8 cellular contexts compared by ENCODE assay signal in the genomic region with DNA sequence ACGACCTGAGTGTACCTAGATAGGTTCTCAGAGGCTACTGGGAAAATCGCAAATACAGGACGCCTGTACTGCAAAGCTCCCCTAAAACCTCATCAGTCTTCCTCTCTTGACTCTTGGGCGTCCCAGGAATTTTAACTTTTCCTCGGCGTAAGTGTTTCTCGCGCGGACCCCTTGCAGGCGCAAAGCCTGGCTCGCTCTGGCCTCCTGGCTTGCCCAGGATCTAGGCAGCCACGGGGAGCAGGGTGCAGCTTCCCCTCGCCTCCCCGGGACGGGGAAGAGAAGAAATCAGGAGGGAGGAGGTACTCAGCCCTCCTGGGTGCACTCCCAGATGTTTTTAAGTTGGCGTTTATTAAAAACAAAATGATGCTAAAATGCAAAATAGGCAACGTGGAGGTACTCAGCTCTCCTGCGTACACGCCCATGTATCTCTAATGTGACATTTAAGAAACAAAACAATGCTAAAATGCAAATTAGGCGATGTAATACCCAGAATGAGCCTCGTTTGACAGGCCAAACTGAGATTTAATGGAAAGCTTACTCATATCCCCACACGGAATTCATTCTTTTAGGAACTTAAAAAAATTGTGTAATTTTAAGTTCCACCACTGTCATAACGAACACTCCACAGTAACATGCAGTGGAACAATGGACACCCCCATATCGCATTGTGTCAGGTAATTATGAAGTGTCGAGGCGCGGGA. TPM values are rescaled to one million over a fixed set of nuclear protein-coding genes. Genes with fewer than 3 reads are reported as not detected.
A peak's percentile ranks its signal among the peaks of the same experiment; 100 is the strongest.
DNase-seq lines count a peak whose midpoint lies in the region; ATAC-seq, FAIRE-seq and TF ChIP-seq lines count a peak whose summit lies in the region.

No MANE protein-coding gene starts in this region.

- H3K9me3 Mint-ChIP-seq in stimulated activated naive CD8-positive, alpha-beta T cell treated with anti-CD3 and anti-CD28 coated beads, Interleukin-15, Interleukin-2, amounts not matched to agents 100 ng/mL and 50 ng/mL, for 24 hours = no peaks in the 10 kb centered on the region

- H3K4me3 ChIP-seq in bronchial epithelial cell (ENCODE audit: low read depth, low read length) (peak overlapping the region; percentile 44), mucosa of rectum (ENCODE audit: low read length in 2 of 2) (peak overlapping the region; percentile 55 to 72)

- H3K36me3 ChIP-seq in bronchial epithelial cell (ENCODE audit: control insufficient read depth, insufficient read depth, low read length) = no peaks in the 10 kb centered on the region
- H3K36me3 ChIP-seq in mucosa of rectum (ENCODE audit: control insufficient read depth in 2 of 2, insufficient read depth in 2 of 2, low read length in 2 of 2) = no peaks in the 10 kb centered on the region

- peaks cover 48% of the 10 kb centered on the region for H3K27me3 Mint-ChIP-seq in stimulated activated naive CD8-positive, alpha-beta T cell treated with anti-CD3 and anti-CD28 coated beads, Interleukin-15, Interleukin-2, amounts not matched to agents 100 ng/mL and 50 ng/mL, for 24 hours

- TF ChIP-seq CTCF in bronchial epithelial cell (IDR thresholded peaks at IDR 0.05; ENCODE audit: insufficient read depth, low read length, severe bottlenecking) = no peak

- no peak overlapping the region for H3K27ac ChIP-seq in mucosa of rectum (ENCODE audit: low read depth in 2 of 2, low read length in 2 of 2)

- H3K27me3 ChIP-seq in bronchial epithelial cell (ENCODE audit: control insufficient read depth, insufficient read depth, low read length) = no peaks in the 10 kb centered on the region
- H3K27me3 ChIP-seq in mucosa of rectum (ENCODE audit: control insufficient read depth in 2 of 2, insufficient read depth in 2 of 2, low read length in 2 of 2) = peaks cover 30 to 51% of the 10 kb centered on the region in 2 donors

- no peak overlapping the region for H3K9ac ChIP-seq in mucosa of rectum (ENCODE audit: low read depth in 1 of 2, low read length in 2 of 2)

- no peaks in the 10 kb centered on the region for H3K36me3 Mint-ChIP-seq in stimulated activated naive CD8-positive, alpha-beta T cell treated with anti-CD3 and anti-CD28 coated beads, Interleukin-15, Interleukin-2, amounts not matched to agents 100 ng/mL and 50 ng/mL, for 24 hours (ENCODE audit: low read depth)

- no peak for FAIRE-seq in bronchial epithelial cell (lab: Jason Lieb, UNC)

- H3K4me3 Mint-ChIP-seq in stimulated activated naive CD8-positive, alpha-beta T cell treated with anti-CD3 and anti-CD28 coated beads, Interleukin-15, Interleukin-2, amounts not matched to agents 100 ng/mL and 50 ng/mL, for 24 hours = peak overlapping the region; percentile 89

- no peak for ATAC-seq in stimulated activated naive CD8-positive, alpha-beta T cell treated with anti-CD3 and anti-CD28 coated beads, Interleukin-15, Interleukin-2, amounts not matched to agents 100 U/mL and 50 U/mL, for 24 hours
- no peak for ATAC-seq in GM21717 (IDR thresholded peaks at IDR 0.05; ENCODE audit: unreplicated experiment)
- ATAC-seq in GM21723 (IDR thresholded peaks at IDR 0.05; ENCODE audit: unreplicated experiment) = no peak

- H3K4me1 ChIP-seq in mucosa of rectum (ENCODE audit: control insufficient read depth in 2 of 2, insufficient read depth in 2 of 2, low read length in 2 of 2) = peaks cover 12 to 19% of the 10 kb centered on the region in 2 donors

- H3K9me3 ChIP-seq in mucosa of rectum (ENCODE audit: control insufficient read depth in 2 of 2, low read length in 2 of 2) = no peaks in the 10 kb centered on the region

- peak overlapping the region; percentile 64 for H3K27ac Mint-ChIP-seq in stimulated activated naive CD8-positive, alpha-beta T cell treated with anti-CD3 and anti-CD28 coated beads, Interleukin-15, Interleukin-2, amounts not matched to agents 100 ng/mL and 50 ng/mL, for 24 hours

- peaks cover 26% of the 10 kb centered on the region for H3K4me1 Mint-ChIP-seq in stimulated activated naive CD8-positive, alpha-beta T cell treated with anti-CD3 and anti-CD28 coated beads, Interleukin-15, Interleukin-2, amounts not matched to agents 100 ng/mL and 50 ng/mL, for 24 hours (ENCODE audit: low read depth)

- DNase-seq in stimulated activated naive CD8-positive, alpha-beta T cell treated with anti-CD3 and anti-CD28 coated beads, Interleukin-15, Interleukin-2, amounts not matched to agents 100 U/mL and 50 U/mL, for 24 hours = no peak
- no peak for DNase-seq in bronchial epithelial cell (ENCODE audit: low read depth)
- no peak for DNase-seq in NCI-H2196 treated with DMSO at 0.1 percent for 48 hours (lab: John Stamatoyannopoulos, UW; ENCODE audit: unreplicated experiment)
- DNase-seq in middle frontal gyrus (ENCODE audit: extremely low spot score, low spot score) = no peak

RNA-seq across cellular contexts. Expression of gene SOBP, which starts 1.6 kb away (rescaled TPM):
- total RNA-seq in bronchial epithelial cell = 0.26 and 0.38 TPM in 2 replicates

RNA-seq across cellular contexts. Expression of gene PDSS2, which starts 29.0 kb away (rescaled TPM):
- total RNA-seq in bronchial epithelial cell = 8.2 and 18.2 TPM in 2 replicates
